Comparison of ENCODE assay signal across 8 cellular contexts in the genomic region with DNA sequence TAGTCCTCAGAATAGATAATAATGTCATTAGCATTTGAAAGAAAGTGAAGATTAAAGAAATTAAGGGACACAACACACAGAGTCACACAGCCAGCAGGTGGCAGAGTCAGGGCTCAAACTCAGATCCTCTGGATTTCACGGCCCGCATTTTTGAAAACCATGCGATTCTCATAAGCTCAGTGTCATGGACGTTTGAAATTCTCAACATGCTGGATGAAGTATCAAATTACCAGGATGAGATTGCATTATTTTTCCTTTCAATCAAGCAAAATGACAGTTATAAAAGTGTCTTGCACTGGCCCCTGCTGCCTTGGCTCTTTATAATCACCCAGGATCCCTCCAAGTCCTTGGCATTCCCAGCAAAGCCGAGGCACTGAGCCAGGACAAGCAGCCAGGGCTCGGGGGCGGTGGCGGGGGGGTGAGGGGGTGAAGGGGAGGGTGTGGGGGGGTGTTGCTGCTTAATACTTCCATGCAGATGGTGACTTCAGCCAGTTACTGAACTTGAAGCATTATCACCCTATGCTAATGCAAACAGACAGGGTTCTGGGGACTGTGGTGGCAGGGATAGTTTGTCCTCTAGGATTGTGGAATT. TPM values are rescaled to one million over a fixed set of nuclear protein-coding genes. Genes with fewer than 3 reads are reported as not detected.
DNase-seq lines count a peak whose midpoint lies in the region; ATAC-seq, FAIRE-seq and TF ChIP-seq lines count a peak whose summit lies in the region.

No MANE protein-coding gene starts in this region.

- no peak overlapping the region for H3K4me3 Mint-ChIP-seq in activated T-helper 2 cell treated with anti-CD3 and anti-CD28 coated beads, Interferon-gamma antibody, Interleukin-2, Interleukin-4, amounts not matched to agents 10 μg/mL and 5 μg/mL and 100 μg/mL, durations not matched to agents 14 hours and 24 hours and 36 hours (ENCODE audit: low read depth)

- no peak overlapping the region for H3K27ac Mint-ChIP-seq in activated T-helper 2 cell treated with anti-CD3 and anti-CD28 coated beads, Interferon-gamma antibody, Interleukin-2, Interleukin-4, amounts not matched to agents 10 μg/mL and 5 μg/mL and 100 μg/mL, durations not matched to agents 14 hours and 24 hours and 36 hours

- H3K9me3 Mint-ChIP-seq in activated T-helper 2 cell treated with anti-CD3 and anti-CD28 coated beads, Interferon-gamma antibody, Interleukin-2, Interleukin-4, amounts not matched to agents 10 μg/mL and 5 μg/mL and 100 μg/mL, durations not matched to agents 14 hours and 24 hours and 36 hours: no peaks in the 10 kb centered on the region

- peaks cover 2% of the 10 kb centered on the region for H3K4me1 Mint-ChIP-seq in activated T-helper 2 cell treated with anti-CD3 and anti-CD28 coated beads, Interferon-gamma antibody, Interleukin-2, Interleukin-4, amounts not matched to agents 10 μg/mL and 5 μg/mL and 100 μg/mL, durations not matched to agents 14 hours and 24 hours and 36 hours (ENCODE audit: low read depth)

- H3K9me3 ChIP-seq in HAP-1 (no peaks in the 10 kb centered on the region), Peyer's patch (no peaks in the 10 kb centered on the region), pancreas (no peaks in the 10 kb centered on the region), transverse colon (no peaks in the 10 kb centered on the region)

- ATAC-seq in pancreas: peak; percentile 79 to 95 (median 93)
- ATAC-seq in GM19395 (IDR thresholded peaks at IDR 0.05; ENCODE audit: unreplicated experiment): no peak

- WGBS in pancreas, 2 donors: 0 to 3% methylated on average over 8 of the region's 8 CpGs
- WGBS in transverse colon (ENCODE audit: low coverage in 1 of 2), 2 donors: 0 to 8% methylated on average over 4 to 8 of the region's 8 CpGs

- no peaks in the 10 kb centered on the region for H3K27me3 ChIP-seq in HAP-1 (ENCODE audit: low read depth)
- no peaks in the 10 kb centered on the region for H3K27me3 ChIP-seq in Peyer's patch
- no peaks in the 10 kb centered on the region for H3K27me3 ChIP-seq in pancreas
- peaks cover under 1% of the 10 kb centered on the region for H3K27me3 ChIP-seq in transverse colon

- no peak overlapping the region for H3K4me3 ChIP-seq in HAP-1
- no peak overlapping the region for H3K4me3 ChIP-seq in Peyer's patch
- no peak overlapping the region for H3K4me3 ChIP-seq in fibroblast of villous mesenchyme (ENCODE audit: low read depth, low read length)
- H3K4me3 ChIP-seq in pancreas: no peak overlapping the region
- H3K4me3 ChIP-seq in transverse colon: no peak overlapping the region

- in situ Hi-C loops in HAP-1 (cut with MboI; ENCODE audit: low sequenced_read_pairs) (no loop called here), transverse colon (cut with MboI; ENCODE audit: low pct_ligation_motif_present in 1 of 4, low pct_unique_long_range_greater_than_20kb in 1 of 4, low sequenced_read_pairs in 3 of 4) (loop anchor here in 1 of 4 donors (25.0 kb wide), 1 partner anchor 110 kb away; no protein-coding TSS in a partner anchor)

- H3K36me3 ChIP-seq in HAP-1 (replicated peaks) (no peaks in the 10 kb centered on the region), Peyer's patch (no peaks in the 10 kb centered on the region), pancreas (no peaks in the 10 kb centered on the region), transverse colon (no peaks in the 10 kb centered on the region)

- TF ChIP-seq POLR2A in Peyer's patch (IDR thresholded peaks at IDR 0.05): no peak
- no peak for TF ChIP-seq POLR2A in transverse colon (IDR thresholded peaks at IDR 0.05)

- peak; percentile 73 for FAIRE-seq in pancreas (lab: Jason Lieb, UNC)

- peaks cover 6% of the 10 kb centered on the region for H3K27me3 Mint-ChIP-seq in activated T-helper 2 cell treated with anti-CD3 and anti-CD28 coated beads, Interferon-gamma antibody, Interleukin-2, Interleukin-4, amounts not matched to agents 10 μg/mL and 5 μg/mL and 100 μg/mL, durations not matched to agents 14 hours and 24 hours and 36 hours (ENCODE audit: low read depth)

- H3K36me3 Mint-ChIP-seq in activated T-helper 2 cell treated with anti-CD3 and anti-CD28 coated beads, Interferon-gamma antibody, Interleukin-2, Interleukin-4, amounts not matched to agents 10 μg/mL and 5 μg/mL and 100 μg/mL, durations not matched to agents 14 hours and 24 hours and 36 hours (ENCODE audit: low read depth): no peaks in the 10 kb centered on the region

- H3K4me1 ChIP-seq in HAP-1: no peaks in the 10 kb centered on the region
- H3K4me1 ChIP-seq in Peyer's patch: peaks cover 0 to 8% (median 0%) of the 10 kb centered on the region in 4 donors
- no peaks in the 10 kb centered on the region for H3K4me1 ChIP-seq in pancreas
- peaks cover 0 to 5% (median 3%) of the 10 kb centered on the region in 4 donors for H3K4me1 ChIP-seq in transverse colon

- intact Hi-C loops in activated T-helper 2 cell treated with anti-CD3 and anti-CD28 coated beads, Interferon-gamma antibody, Interleukin-2, Interleukin-4, amounts not matched to agents 10 μg/mL and 5 μg/mL and 100 μg/mL, durations not matched to agents 14 hours and 24 hours and 36 hours (cut with micrococcal nuclease): loop anchor here (2.0 to 10.0 kb wide), 2 partner anchors 77 to 215 kb away; a partner anchor contains a TSS
- intact Hi-C loops in pancreas (cut with DNase I) (no loop called here), transverse colon (cut with DNase I; ENCODE audit: low total_unique reads) (no loop called here)

- DNase-seq in AML-193 (lab: John Stamatoyannopoulos, UW) (peak; percentile 9 to 32), HAP-1 (ENCODE audit: low spot score in 2 of 2) (peak; percentile 47 to 65), Peyer's patch (peak; percentile 49 to 88 (median 66)), fibroblast of villous mesenchyme (ENCODE audit: low read depth) (peak; percentile 84), pancreas (peak; percentile 71 to 83 (median 77)), transverse colon (peak; percentile 55)
- peak; percentile 12 for DNase-seq in activated T-helper 2 cell treated with anti-CD3 and anti-CD28 coated beads, Interferon-gamma antibody, Interleukin-2, Interleukin-4, amounts not matched to agents 10 μg/mL and 5 μg/mL and 100 μg/mL, durations not matched to agents 14 hours and 24 hours and 36 hours (ENCODE audit: low spot score)

- no peak for TF ChIP-seq EP300 in transverse colon (IDR thresholded peaks at IDR 0.05; ENCODE audit: low read depth)

- TF ChIP-seq CTCF in Peyer's patch (IDR thresholded peaks at IDR 0.05) (peak in 5 of 6 experiments; percentile 66 to 82 (median 75)), fibroblast of villous mesenchyme (IDR thresholded peaks at IDR 0.05; ENCODE audit: insufficient read depth, low read depth, low read length) (peak; percentile 65), pancreas (IDR thresholded peaks at IDR 0.05) (peak; percentile 16 to 47 (median 42)), transverse colon (IDR thresholded peaks at IDR 0.05) (peak; percentile 53 to 74 (median 62))

- H3K27ac ChIP-seq in Peyer's patch: no peak overlapping the region
- H3K27ac ChIP-seq in pancreas: peak overlapping the region in 1 of 4 donors; percentile 23
- peak overlapping the region in 3 of 4 donors; percentile 1 to 34 (median 25) for H3K27ac ChIP-seq in transverse colon

RNA-seq across cellular contexts. Expression of a gene that starts 6.6 kb away (rescaled TPM):
- 10 to 100 TPM in 3 of 4 donors, 1 to 10 TPM in 1; 7.0 to 47.9 (median 15.0) TPM for total RNA-seq in Peyer's patch
- 10.6 and 12.8 TPM in 2 replicates for total RNA-seq in activated T-helper 2 cell treated with anti-CD3 and anti-CD28 coated beads, Interferon-gamma antibody, Interleukin-2, Interleukin-4, amounts not matched to agents 10 μg/mL and 5 μg/mL and 100 μg/mL, durations not matched to agents 14 hours and 24 hours and 36 hours
- 37.4 and 44.0 TPM in 2 replicates for total RNA-seq in fibroblast of villous mesenchyme
- 10 to 100 TPM; 16.0 to 21.7 (median 17.5) TPM for total RNA-seq in pancreas
- polyA plus RNA-seq in pancreas: 10 to 100 TPM; 10.3 to 20.9 TPM
- total RNA-seq in transverse colon: 10 to 100 TPM in 3 of 4 donors, 1 to 10 TPM in 1; 8.6 to 65.1 (median 14.1) TPM

RNA-seq across cellular contexts. Expression of a gene that starts 32.2 kb away (rescaled TPM):
- total RNA-seq in Peyer's patch (10 to 100 TPM in 3 of 4 donors, 1 to 10 TPM in 1; 6.6 to 19.8 (median 14.4) TPM), fibroblast of villous mesenchyme (0.64 and 1.3 TPM in 2 replicates), pancreas (10 to 100 TPM; 19.1 to 48.3 (median 28.3) TPM), transverse colon (1 to 10 TPM in 3 of 4 donors, under 1 TPM in 1; 0.37 to 6.3 (median 4.6) TPM)
- total RNA-seq in activated T-helper 2 cell treated with anti-CD3 and anti-CD28 coated beads, Interferon-gamma antibody, Interleukin-2, Interleukin-4, amounts not matched to agents 10 μg/mL and 5 μg/mL and 100 μg/mL, durations not matched to agents 14 hours and 24 hours and 36 hours: 0.02 and 0.09 TPM in 2 replicates
- 10 to 100 TPM; 11.9 to 15.6 TPM for polyA plus RNA-seq in pancreas

RNA-seq across cellular contexts. Expression of a gene that starts 49.6 kb away (rescaled TPM):
- 10 to 100 TPM in 2 of 4 donors, 1 to 10 TPM in 2; 6.0 to 15.0 (median 10.2) TPM for total RNA-seq in Peyer's patch
- total RNA-seq in activated T-helper 2 cell treated with anti-CD3 and anti-CD28 coated beads, Interferon-gamma antibody, Interleukin-2, Interleukin-4, amounts not matched to agents 10 μg/mL and 5 μg/mL and 100 μg/mL, durations not matched to agents 14 hours and 24 hours and 36 hours: 13.8 and 16.0 TPM in 2 replicates
- total RNA-seq in fibroblast of villous mesenchyme: 0.64 and 0.86 TPM in 2 replicates
- 10 to 100 TPM in 1 of 6 donors, 1 to 10 TPM in 5; 5.0 to 11.8 (median 6.1) TPM for total RNA-seq in pancreas
- polyA plus RNA-seq in pancreas: 10 to 100 TPM; 30.4 to 57.9 TPM
- total RNA-seq in transverse colon: 10 to 100 TPM in 2 of 4 donors, 1 to 10 TPM in 1, not detected in 1; 6.3 to 39.4 (median 10.8) TPM

Comparison
In these comparisons a context has a peak if more than half of its experiments do, and no peak if none do; other contexts are left out.
1. DNase-seq: peak in every context shown above with its lines; median percentile 84 in fibroblast of villous mesenchyme; 77 in pancreas; 66 in Peyer's patch; 56 in HAP-1; 55 in transverse colon; 20 in AML-193; 12 in activated T-helper 2 cell treated with anti-CD3 and anti-CD28 coated beads, Interferon-gamma antibody, Interleukin-2, Interleukin-4, amounts not matched to agents 10 μg/mL and 5 μg/mL and 100 μg/mL, durations not matched to agents 14 hours and 24 hours and 36 hours.
2. H3K27ac ChIP-seq: peak in transverse colon (3 of 4); none in Peyer's patch (0 of 4).
3. Peak in every context shown above with its lines, with median percentiles within 50 percentile points of each other: CTCF ChIP-seq.